1 cellular context compared by ENCODE assay signal in genomic region chr10:70887804-70888800, GRCh38.
TF ChIP-seq lines count a peak whose summit lies in the region.

Gene PCBD1 (minus strand): TSS chr10:70888565. CDS start chr10:70888533, 32 bp downstream.

TF ChIP-seq in K562, 482 proteins besides CTCF, POLR2A, EP300 and RAD21 (continued from another document and continues in another):
- TF ChIP-seq, protein P1, sequence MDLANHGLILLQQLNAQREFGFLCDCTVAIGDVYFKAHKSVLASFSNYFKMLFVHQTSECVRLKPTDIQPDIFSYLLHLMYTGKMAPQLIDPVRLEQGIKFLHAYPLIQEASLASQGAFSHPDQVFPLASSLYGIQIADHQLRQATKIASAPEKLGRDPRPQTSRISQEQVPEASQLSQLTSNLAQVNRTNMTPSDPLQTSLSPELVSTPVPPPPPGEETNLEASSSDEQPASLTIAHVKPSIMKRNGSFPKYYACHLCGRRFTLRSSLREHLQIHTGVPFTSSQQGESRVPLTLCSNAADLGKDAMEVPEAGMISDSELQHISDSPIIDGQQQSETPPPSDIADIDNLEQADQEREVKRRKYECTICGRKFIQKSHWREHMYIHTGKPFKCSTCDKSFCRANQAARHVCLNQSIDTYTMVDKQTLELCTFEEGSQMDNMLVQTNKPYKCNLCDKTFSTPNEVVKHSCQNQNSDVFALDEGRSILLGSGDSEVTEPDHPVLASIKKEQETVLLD (IDR thresholded peaks at IDR 0.05) = 0 out of 2 replicates have a peak, but pooled peaks have one; percentile 31
- TF ChIP-seq HSF4 (CRISPR knock-in tag; IDR thresholded peaks at IDR 0.05; ENCODE audit: borderline replicate concordance) (no peak), DMBX1 (CRISPR knock-in tag; IDR thresholded peaks at IDR 0.05; ENCODE audit: borderline replicate concordance) (no peak), MYBL2 (IDR thresholded peaks at IDR 0.05; ENCODE audit: low read depth) (no peak), MYBL2 (CRISPR knock-in tag; IDR thresholded peaks at IDR 0.05; ENCODE audit: borderline replicate concordance) (no peak), CCAR2 (IDR thresholded peaks at IDR 0.05; ENCODE audit: low read depth, low read length) (no peak), TEAD4 (IDR thresholded peaks at IDR 0.05; ENCODE audit: low read length) (no peak), TEAD4 (CRISPR knock-in tag; IDR thresholded peaks at IDR 0.05; ENCODE audit: borderline replicate concordance) (no peak), ZZZ3 (IDR thresholded peaks at IDR 0.05) (no peak), IRF2 (CRISPR knock-in tag; IDR thresholded peaks at IDR 0.05) (no peak), CHAMP1 (IDR thresholded peaks at IDR 0.05) (no peak), KDM5B (IDR thresholded peaks at IDR 0.05; ENCODE audit: insufficient replicate concordance, low read depth, low read length) (peak; percentile 64), BCL6 (CRISPR knock-in tag; IDR thresholded peaks at IDR 0.05) (no peak), GMEB1 (CRISPR knock-in tag; IDR thresholded peaks at IDR 0.05) (no peak), ZNF764 (CRISPR knock-in tag; IDR thresholded peaks at IDR 0.05; ENCODE audit: low read depth) (no peak), GTF2A2 (tag; IDR thresholded peaks at IDR 0.05) (no peak), RB1 (IDR thresholded peaks at IDR 0.05; ENCODE audit: low read depth) (peak; percentile 82), HDAC1 (IDR thresholded peaks at IDR 0.05) (peak in 1 of 2 experiments; percentile 90; a peak in 2 of 4 replicates), CEBPZ (IDR thresholded peaks at IDR 0.05; ENCODE audit: borderline replicate concordance, low read depth, low read length) (no peak), FOXJ3 (CRISPR knock-in tag; IDR thresholded peaks at IDR 0.05) (no peak), MXI1 (IDR thresholded peaks at IDR 0.05; ENCODE audit: low read depth, low read length) (no peak), GATA2 (CRISPR knock-in tag; IDR thresholded peaks at IDR 0.05) (no peak), ZKSCAN3 (CRISPR knock-in tag; IDR thresholded peaks at IDR 0.05) (no peak), ETV6 (IDR thresholded peaks at IDR 0.05; ENCODE audit: borderline replicate concordance in 1 of 2, low read depth in 2 of 2, low read length in 1 of 2) (no peak), ETV6 (CRISPR knock-in tag; IDR thresholded peaks at IDR 0.05; ENCODE audit: borderline replicate concordance) (no peak), ZNF263 (CRISPR knock-in tag; IDR thresholded peaks at IDR 0.05; ENCODE audit: borderline replicate concordance) (peak; percentile 83), CBX2 (IDR thresholded peaks at IDR 0.05; ENCODE audit: insufficient read depth, low read length, poor library complexity, severe bottlenecking) (no peak), MTF1 (CRISPR knock-in tag; IDR thresholded peaks at IDR 0.05; ENCODE audit: borderline replicate concordance) (no peak), TAF7 (tag; IDR thresholded peaks at IDR 0.05) (no peak), CBFB (CRISPR knock-in tag; IDR thresholded peaks at IDR 0.05) (0 out of 2 replicates have a peak, but pooled peaks have one; percentile 51), SMARCE1 (IDR thresholded peaks at IDR 0.05) (0 out of 2 replicates have a peak, but pooled peaks have one; percentile 11), SP2 (IDR thresholded peaks at IDR 0.05; ENCODE audit: extremely low read depth, low read depth, low read length, poor library complexity, severe bottlenecking) (no peak), FOXA1 (IDR thresholded peaks at IDR 0.05; ENCODE audit: borderline replicate concordance) (no peak), DLX4 (CRISPR knock-in tag; IDR thresholded peaks at IDR 0.05) (no peak), TFAP4 (CRISPR knock-in tag; IDR thresholded peaks at IDR 0.05; ENCODE audit: borderline replicate concordance) (peak; percentile 27; the same call in 1 of the 2 replicates), TFAM (CRISPR knock-in tag; conservative IDR thresholded peaks at IDR 0.05) (no peak), HDAC8 (tag; IDR thresholded peaks at IDR 0.05) (no peak), SREBF2 (CRISPR knock-in tag; IDR thresholded peaks at IDR 0.05) (no peak)
- TF ChIP-seq, protein P2, sequence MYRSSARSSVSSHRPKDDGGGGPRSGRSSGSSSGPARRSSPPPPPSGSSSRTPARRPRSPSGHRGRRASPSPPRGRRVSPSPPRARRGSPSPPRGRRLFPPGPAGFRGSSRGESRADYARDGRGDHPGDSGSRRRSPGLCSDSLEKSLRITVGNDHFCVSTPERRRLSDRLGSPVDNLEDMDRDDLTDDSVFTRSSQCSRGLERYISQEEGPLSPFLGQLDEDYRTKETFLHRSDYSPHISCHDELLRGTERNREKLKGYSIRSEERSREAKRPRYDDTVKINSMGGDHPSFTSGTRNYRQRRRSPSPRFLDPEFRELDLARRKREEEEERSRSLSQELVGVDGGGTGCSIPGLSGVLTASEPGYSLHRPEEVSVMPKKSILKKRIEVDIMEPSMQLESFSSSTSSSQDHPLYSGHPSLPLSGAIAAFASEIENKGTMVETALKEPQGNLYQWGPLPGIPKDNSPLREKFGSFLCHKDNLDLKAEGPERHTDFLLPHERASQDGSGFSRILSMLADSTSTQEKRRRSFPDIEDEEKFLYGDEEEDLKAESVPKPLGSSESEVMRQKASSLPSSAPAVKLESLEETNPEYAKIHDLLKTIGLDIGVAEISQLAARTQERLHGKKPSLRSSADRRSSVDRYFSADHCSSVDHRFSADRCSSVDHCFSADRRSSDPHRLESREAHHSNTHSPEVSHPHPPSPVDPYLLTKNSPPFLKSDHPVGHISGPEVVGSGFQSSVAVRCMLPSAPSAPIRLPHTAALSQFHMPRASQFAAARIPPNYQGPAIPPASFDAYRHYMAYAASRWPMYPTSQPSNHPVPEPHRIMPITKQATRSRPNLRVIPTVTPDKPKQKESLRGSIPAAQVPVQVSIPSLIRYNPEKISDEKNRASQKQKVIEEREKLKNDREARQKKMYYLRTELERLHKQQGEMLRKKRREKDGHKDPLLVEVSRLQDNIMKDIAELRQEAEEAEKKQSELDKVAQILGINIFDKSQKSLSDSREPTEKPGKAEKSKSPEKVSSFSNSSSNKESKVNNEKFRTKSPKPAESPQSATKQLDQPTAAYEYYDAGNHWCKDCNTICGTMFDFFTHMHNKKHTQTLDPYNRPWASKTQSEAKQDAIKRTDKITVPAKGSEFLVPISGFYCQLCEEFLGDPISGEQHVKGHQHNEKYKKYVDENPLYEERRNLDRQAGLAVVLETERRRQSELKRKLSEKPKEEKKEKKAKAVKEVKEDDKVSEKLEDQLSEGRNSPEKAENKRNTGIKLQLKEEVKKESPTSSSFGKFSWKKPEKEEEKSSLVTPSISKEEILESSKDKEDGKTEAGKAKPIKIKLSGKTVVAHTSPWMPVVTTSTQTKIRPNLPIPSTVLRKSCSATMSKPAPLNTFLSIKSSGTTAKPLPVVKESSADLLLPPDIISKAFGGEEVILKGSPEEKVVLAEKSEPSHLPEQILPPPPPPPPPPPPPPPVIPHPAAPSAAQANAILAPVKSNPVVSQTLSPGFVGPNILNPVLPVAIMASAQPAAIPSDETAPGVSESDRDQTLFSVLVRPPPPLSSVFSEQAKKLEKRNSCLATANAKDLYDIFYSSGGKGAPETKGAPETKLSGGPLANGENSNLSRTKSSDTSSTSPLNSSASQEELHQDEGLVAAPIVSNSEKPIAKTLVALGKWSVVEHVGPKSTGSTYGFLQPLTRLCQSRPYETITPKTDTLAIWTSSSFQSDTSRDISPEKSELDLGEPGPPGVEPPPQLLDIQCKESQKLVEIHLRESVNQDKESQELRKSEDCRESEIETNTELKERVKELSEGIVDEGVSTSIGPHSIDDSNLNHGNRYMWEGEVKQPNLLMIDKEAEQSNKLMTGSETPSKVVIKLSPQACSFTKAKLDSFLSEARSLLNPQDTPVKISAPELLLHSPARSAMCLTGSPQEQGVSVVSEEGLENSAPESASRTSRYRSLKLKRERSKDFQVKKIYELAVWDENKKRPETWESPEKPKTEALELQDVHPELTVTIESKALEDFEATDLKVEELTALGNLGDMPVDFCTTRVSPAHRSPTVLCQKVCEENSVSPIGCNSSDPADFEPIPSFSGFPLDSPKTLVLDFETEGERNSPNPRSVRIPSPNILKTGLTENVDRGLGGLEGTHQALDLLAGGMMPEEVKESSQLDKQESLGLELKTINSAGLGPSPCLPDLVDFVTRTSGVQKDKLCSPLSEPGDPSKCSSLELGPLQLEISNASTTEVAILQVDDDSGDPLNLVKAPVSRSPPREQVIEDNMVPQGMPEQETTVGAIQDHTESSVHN (IDR thresholded peaks at IDR 0.05; ENCODE audit: borderline replicate concordance in 1 of 2, low read depth in 1 of 2) = no peak
- TF ChIP-seq, protein P3, sequence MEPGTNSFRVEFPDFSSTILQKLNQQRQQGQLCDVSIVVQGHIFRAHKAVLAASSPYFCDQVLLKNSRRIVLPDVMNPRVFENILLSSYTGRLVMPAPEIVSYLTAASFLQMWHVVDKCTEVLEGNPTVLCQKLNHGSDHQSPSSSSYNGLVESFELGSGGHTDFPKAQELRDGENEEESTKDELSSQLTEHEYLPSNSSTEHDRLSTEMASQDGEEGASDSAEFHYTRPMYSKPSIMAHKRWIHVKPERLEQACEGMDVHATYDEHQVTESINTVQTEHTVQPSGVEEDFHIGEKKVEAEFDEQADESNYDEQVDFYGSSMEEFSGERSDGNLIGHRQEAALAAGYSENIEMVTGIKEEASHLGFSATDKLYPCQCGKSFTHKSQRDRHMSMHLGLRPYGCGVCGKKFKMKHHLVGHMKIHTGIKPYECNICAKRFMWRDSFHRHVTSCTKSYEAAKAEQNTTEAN (CRISPR knock-in tag; IDR thresholded peaks at IDR 0.05) = no peak
- TF ChIP-seq, protein P4, sequence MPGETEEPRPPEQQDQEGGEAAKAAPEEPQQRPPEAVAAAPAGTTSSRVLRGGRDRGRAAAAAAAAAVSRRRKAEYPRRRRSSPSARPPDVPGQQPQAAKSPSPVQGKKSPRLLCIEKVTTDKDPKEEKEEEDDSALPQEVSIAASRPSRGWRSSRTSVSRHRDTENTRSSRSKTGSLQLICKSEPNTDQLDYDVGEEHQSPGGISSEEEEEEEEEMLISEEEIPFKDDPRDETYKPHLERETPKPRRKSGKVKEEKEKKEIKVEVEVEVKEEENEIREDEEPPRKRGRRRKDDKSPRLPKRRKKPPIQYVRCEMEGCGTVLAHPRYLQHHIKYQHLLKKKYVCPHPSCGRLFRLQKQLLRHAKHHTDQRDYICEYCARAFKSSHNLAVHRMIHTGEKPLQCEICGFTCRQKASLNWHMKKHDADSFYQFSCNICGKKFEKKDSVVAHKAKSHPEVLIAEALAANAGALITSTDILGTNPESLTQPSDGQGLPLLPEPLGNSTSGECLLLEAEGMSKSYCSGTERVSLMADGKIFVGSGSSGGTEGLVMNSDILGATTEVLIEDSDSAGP (CRISPR knock-in tag; IDR thresholded peaks at IDR 0.05) = no peak
